Comparison of ENCODE assay signal across 15 cellular contexts in the genomic region with DNA sequence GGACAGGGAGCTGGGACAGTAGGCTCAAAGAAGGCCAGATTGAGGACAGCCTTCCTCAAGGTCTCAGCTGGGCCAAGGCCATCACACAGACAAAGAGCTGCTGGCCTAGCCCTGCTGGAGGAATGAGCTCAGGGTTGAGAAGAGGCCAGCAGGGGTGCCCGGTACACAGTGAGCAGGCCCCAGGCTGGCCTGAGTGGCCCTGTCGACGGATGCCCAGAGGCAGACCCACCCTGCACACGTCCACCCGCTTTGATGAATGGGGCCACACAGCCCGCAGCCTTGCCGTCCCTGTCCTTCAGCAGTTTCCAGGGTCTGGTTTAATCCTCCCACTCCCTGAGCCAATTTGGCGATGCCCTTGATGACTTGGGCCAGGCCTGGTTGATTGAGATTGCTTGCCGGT.
DNase-seq lines count a peak whose midpoint lies in the region; ATAC-seq and TF ChIP-seq lines count a peak whose summit lies in the region.
"Had no signal": no experiment of that assay in that cellular context is flagged by ENCODE, and none has a peak within 500 bp of the region (broad histone marks: within the 10 kb centered on the region; RNA-seq: fewer than 3 reads in every experiment).

No MANE protein-coding gene starts in this region.

- no peak overlapping the region for H3K27ac ChIP-seq in WERI-Rb-1
- no peak overlapping the region for H3K27ac ChIP-seq in mesendoderm (ENCODE audit: low read depth, low read length)
- peak overlapping the region; percentile 2 for H3K27ac ChIP-seq in suprapubic skin
- no peak overlapping the region for H3K27ac ChIP-seq in PC-9

- H3K4me1 ChIP-seq in mesendoderm (ENCODE audit: control insufficient read depth, low read depth, low read length) (no peaks in the 10 kb centered on the region), suprapubic skin (peaks cover 20% of the 10 kb centered on the region), PC-9 (replicated peaks; ENCODE audit: insufficient read depth) (no peaks in the 10 kb centered on the region)
- H3K4me1 ChIP-seq: pancreas had no signal

- DNase-seq in WERI-Rb-1 (no peak), globus pallidus (ENCODE audit: low spot score) (peak; percentile 58), mesendoderm (no peak), suprapubic skin (ENCODE audit: low spot score in 2 of 2) (no peak), NCI-H526 (lab: John Stamatoyannopoulos, UW) (no peak), DMS 273 (lab: John Stamatoyannopoulos, UW; ENCODE audit: unreplicated experiment) (no peak), PC-9 (no peak)
- DNase-seq: activated CD4-positive, alpha-beta T cell treated with anti-CD3 and anti-CD28 coated beads, Interleukin-2, amount 50 U/mL, for 4 hours; COR-L47; cortex of kidney; MV-4-11; pancreas; SIG-M5; T1000 had no signal

- H3F3A ChIP-seq in PC-9 (ENCODE audit: insufficient read depth, low read depth), result no peaks in the 10 kb centered on the region

- H4K5ac ChIP-seq in mesendoderm (ENCODE audit: low read length), result no peak overlapping the region

- no peaks in the 10 kb centered on the region for H3K79me2 ChIP-seq in mesendoderm (ENCODE audit: control insufficient read depth, insufficient read depth, low read length)
- H3K79me2 ChIP-seq in PC-9 (ENCODE audit: low read depth), result no peaks in the 10 kb centered on the region

- TF ChIP-seq CTCF in WERI-Rb-1 (IDR thresholded peaks at IDR 0.05; ENCODE audit: low read depth, low read length) (0 out of 2 replicates have a peak, but pooled peaks have one; percentile 6), suprapubic skin (IDR thresholded peaks at IDR 0.05) (no peak), PC-9 (conservative IDR thresholded peaks at IDR 0.05) (no peak)

- H2BK120ac ChIP-seq in mesendoderm (ENCODE audit: low read depth, low read length), result no peak overlapping the region

- H3K23ac ChIP-seq in mesendoderm (ENCODE audit: low read length), result no peak overlapping the region

- no peak overlapping the region for H2AFZ ChIP-seq in PC-9

- no peak overlapping the region for H3K4ac ChIP-seq in mesendoderm (ENCODE audit: low read depth, low read length)

- no peaks in the 10 kb centered on the region for H3K9me2 ChIP-seq in PC-9 (ENCODE audit: insufficient read depth)

- no TSS peak for BruUV-seq in PC-9 (replicated peaks; lab: Mats Ljungman, UMichigan)

- no peak overlapping the region for H2AK5ac ChIP-seq in mesendoderm (ENCODE audit: low read length)

- no peak for TF ChIP-seq POLR2A in suprapubic skin (IDR thresholded peaks at IDR 0.05)

- no peak overlapping the region for H2BK15ac ChIP-seq in mesendoderm (replicated peaks; ENCODE audit: low read depth)

- H3K79me1 ChIP-seq in mesendoderm (ENCODE audit: low read length), result no peaks in the 10 kb centered on the region

- H3K4me3 ChIP-seq in WERI-Rb-1 (ENCODE audit: low read depth, low read length), result no peak overlapping the region
- H3K4me3 ChIP-seq in mesendoderm (ENCODE audit: low read length), result no peak overlapping the region
- no peak overlapping the region for H3K4me3 ChIP-seq in suprapubic skin
- H3K4me3 ChIP-seq in PC-9, result no peak overlapping the region
- H3K4me3 ChIP-seq: pancreas had no signal

- H4K8ac ChIP-seq in mesendoderm (ENCODE audit: low read depth, low read length), result no peak overlapping the region

- POLR2A ChIA-PET in PC-9 (lab: Charles Lee; ENCODE audit: unreplicated experiment), result no interaction called here

- H3K4me2 ChIP-seq in mesendoderm (ENCODE audit: low read length) (no peak overlapping the region), PC-9 (no peak overlapping the region)

- intact Hi-C loops in PC-9 (cut with micrococcal nuclease; ENCODE audit: unreplicated experiment), result no loop called here

- no peaks in the 10 kb centered on the region for H3K9me3 ChIP-seq in WERI-Rb-1 (ENCODE audit: severe bottlenecking)
- no peaks in the 10 kb centered on the region for H3K9me3 ChIP-seq in suprapubic skin
- no peaks in the 10 kb centered on the region for H3K9me3 ChIP-seq in PC-9 (ENCODE audit: insufficient read depth, low read depth)
- H3K9me3 ChIP-seq: pancreas had no signal

- no peaks in the 10 kb centered on the region for H3K27me3 ChIP-seq in WERI-Rb-1 (ENCODE audit: insufficient read depth, low read depth, severe bottlenecking)
- H3K27me3 ChIP-seq in mesendoderm (ENCODE audit: insufficient read depth, low read length, poor library complexity), result no peaks in the 10 kb centered on the region
- no peaks in the 10 kb centered on the region for H3K27me3 ChIP-seq in suprapubic skin
- no peaks in the 10 kb centered on the region for H3K27me3 ChIP-seq in PC-9 (ENCODE audit: insufficient read depth, low read depth)
- H3K27me3 ChIP-seq: pancreas had no signal

- no peak overlapping the region for H2BK5ac ChIP-seq in mesendoderm (ENCODE audit: low read length)

- TF ChIP-seq EP300 in suprapubic skin (IDR thresholded peaks at IDR 0.05), result no peak

- CTCF ChIA-PET in PC-9 (lab: Charles Lee), result interaction anchor here (0.5 kb wide), 1 partner anchor 598 kb away, joined by 3 read pairs; no protein-coding TSS in a partner anchor

- no peak overlapping the region for H3K18ac ChIP-seq in mesendoderm (ENCODE audit: low read length)

- WGBS in mesendoderm (ENCODE audit: extremely low coverage, insufficient coverage, low lambda C conversion rate), result no CpG with 5 or more reads among the region's 9 CpGs
- WGBS in suprapubic skin, result 68% methylated on average over 9 of the region's 9 CpGs

- H3K9ac ChIP-seq in mesendoderm (ENCODE audit: low read length), result no peak overlapping the region

- H3K56ac ChIP-seq in mesendoderm (ENCODE audit: low read length), result peak overlapping the region; percentile 25

- H4K20me1 ChIP-seq in PC-9 (ENCODE audit: insufficient read depth), result no peaks in the 10 kb centered on the region

- H3K36me3 ChIP-seq in WERI-Rb-1, result peaks cover 9% of the 10 kb centered on the region; the same call in 1 of the 2 replicates
- no peaks in the 10 kb centered on the region for H3K36me3 ChIP-seq in mesendoderm (ENCODE audit: control insufficient read depth, insufficient read depth, low read length)
- no peaks in the 10 kb centered on the region for H3K36me3 ChIP-seq in suprapubic skin
- H3K36me3 ChIP-seq in PC-9 (ENCODE audit: low read depth), result no peaks in the 10 kb centered on the region
- H3K36me3 ChIP-seq: pancreas had no signal

- ATAC-seq in GM18520 (IDR thresholded peaks at IDR 0.05; ENCODE audit: unreplicated experiment), result no peak
